In the genomic region with DNA sequence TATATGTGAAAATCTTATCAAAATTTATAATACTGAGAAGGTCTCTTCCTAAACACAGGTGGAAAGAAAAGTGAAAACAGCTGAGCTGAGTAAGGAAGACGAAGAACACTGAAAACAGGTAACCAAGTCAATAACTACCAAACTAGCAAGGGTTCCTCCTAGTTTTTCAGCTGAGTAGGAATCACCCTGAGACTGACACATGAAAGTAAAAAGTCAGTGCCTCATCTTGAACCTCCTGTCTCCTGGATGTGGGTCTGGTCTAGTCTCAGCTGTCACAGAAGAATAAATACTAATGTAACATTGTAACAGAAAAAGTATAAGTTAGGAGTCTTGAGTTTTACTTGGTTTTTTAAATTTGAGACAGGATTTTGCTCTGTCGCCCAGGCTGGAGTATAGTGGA, we compare ENCODE assay signal across 28 cellular contexts.
DNase-seq lines count a peak whose midpoint lies in the region; ATAC-seq, FAIRE-seq and TF ChIP-seq lines count a peak whose summit lies in the region.
"Had no signal": no experiment of that assay in that cellular context is flagged by ENCODE, and none has a peak within 500 bp of the region (broad histone marks: within the 10 kb centered on the region; RNA-seq: fewer than 3 reads in every experiment).

No MANE protein-coding gene starts in this region.

- H3K9me3 ChIP-seq in psoas muscle: no peaks in the 10 kb centered on the region
- H3K9me3 ChIP-seq: pancreas, right lobe of liver, SJCRH30, upper lobe of left lung had no signal

- H3K27ac ChIP-seq in psoas muscle: peak overlapping the region; percentile 75
- H3K27ac ChIP-seq: pancreas, right lobe of liver, SJCRH30 had no signal

- intact Hi-C loops in activated B cell treated with CpG ODN at 0.5 μM for 24 hours (cut with micrococcal nuclease) (loop anchor here (1.0 kb wide), 1 partner anchor 8 kb away; no protein-coding TSS in a partner anchor), psoas muscle (cut with DNase I) (no loop called here)

- ATAC-seq in GM19468 (IDR thresholded peaks at IDR 0.05; ENCODE audit: extremely low read depth, unreplicated experiment) (peak; percentile 28), activated B cell treated with CpG ODN at 0.5 μM for 24 hours (ENCODE audit: low read depth) (peak; percentile 16), psoas muscle (peak in 1 of 4 donors; percentile 2)
- ATAC-seq: activated naive CD8-positive, alpha-beta T cell treated with anti-CD3 and anti-CD28 coated beads, Interleukin-2, amount 50 U/mL, for 24 hours; effector memory CD8-positive, alpha-beta T cell; esophagus mucosa; HCT116; Panc1 had no signal

- POLR2A ChIA-PET in activated B cell treated with CpG ODN at 0.5 μM for 24 hours (lab: Charles Lee): interaction anchor here (1.1 to 1.2 kb wide), 2 partner anchors 24 to 58 kb away, joined by 3 to 4 read pairs; no protein-coding TSS in a partner anchor

- H3K4me1 Mint-ChIP-seq in activated B cell treated with CpG ODN at 0.5 μM for 24 hours: peaks cover 32% of the 10 kb centered on the region
- no peaks in the 10 kb centered on the region for H3K4me1 Mint-ChIP-seq in T-helper 2 cell treated with Interferon-gamma antibody and Interleukin-4, amounts not matched to agents 5 μg/mL and 100 μg/mL, for 36 hours (ENCODE audit: low read depth)
- H3K4me1 Mint-ChIP-seq: nephron had no signal

- no peaks in the 10 kb centered on the region for H3K27me3 Mint-ChIP-seq in activated B cell treated with CpG ODN at 0.5 μM for 24 hours
- H3K27me3 Mint-ChIP-seq in T-helper 2 cell treated with Interferon-gamma antibody and Interleukin-4, amounts not matched to agents 5 μg/mL and 100 μg/mL, for 36 hours (ENCODE audit: low read depth): peaks cover 25% of the 10 kb centered on the region
- H3K27me3 Mint-ChIP-seq: brain had no signal

- peak; percentile 62 for FAIRE-seq in GM18507 (lab: Jason Lieb, UNC)
- FAIRE-seq: pancreas had no signal

- CTCF ChIA-PET in activated B cell treated with CpG ODN at 0.5 μM for 24 hours (lab: Charles Lee): interaction anchor here (1.2 kb wide), 1 partner anchor 29 kb away, joined by 3 read pairs; no protein-coding TSS in a partner anchor

- WGBS in psoas muscle, 3 donors: 85 to 89% (median 86%) methylated on average over 2 of the region's 2 CpGs

- H3K36me3 ChIP-seq in psoas muscle (ENCODE audit: insufficient read depth in 1 of 2, low read depth in 1 of 2): peaks cover 4 to 54% of the 10 kb centered on the region in 2 donors
- H3K36me3 ChIP-seq: pancreas, right lobe of liver had no signal

- no peak for TF ChIP-seq CTCF in activated B cell treated with CpG ODN at 0.5 μM for 24 hours (IDR thresholded peaks at IDR 0.05)
- TF ChIP-seq CTCF in psoas muscle (IDR thresholded peaks at IDR 0.05): no peak

- peak overlapping the region; percentile 70 for H3K27ac Mint-ChIP-seq in activated B cell treated with CpG ODN at 0.5 μM for 24 hours
- H3K27ac Mint-ChIP-seq in T-helper 2 cell treated with Interferon-gamma antibody and Interleukin-4, amounts not matched to agents 5 μg/mL and 100 μg/mL, for 36 hours: no peak overlapping the region
- H3K27ac Mint-ChIP-seq: activated naive CD8-positive, alpha-beta T cell treated with anti-CD3 and anti-CD28 coated beads, Interleukin-2, amount 50 U/mL, for 24 hours; CD4-positive, alpha-beta memory T cell; effector memory CD8-positive, alpha-beta T cell; nephron had no signal

- H3K4me3 ChIP-seq in psoas muscle: no peak overlapping the region
- H3K4me3 ChIP-seq: pancreas, right lobe of liver, SJCRH30, upper lobe of left lung had no signal

- peaks cover 72% of the 10 kb centered on the region for H3K36me3 Mint-ChIP-seq in activated B cell treated with CpG ODN at 0.5 μM for 24 hours (ENCODE audit: low read depth)
- H3K36me3 Mint-ChIP-seq in T-helper 2 cell treated with Interferon-gamma antibody and Interleukin-4, amounts not matched to agents 5 μg/mL and 100 μg/mL, for 36 hours (ENCODE audit: low read depth): no peaks in the 10 kb centered on the region
- H3K36me3 Mint-ChIP-seq: CD4-positive, alpha-beta memory T cell had no signal

- H3K9me3 Mint-ChIP-seq in activated B cell treated with CpG ODN at 0.5 μM for 24 hours: no peaks in the 10 kb centered on the region
- H3K9me3 Mint-ChIP-seq in T-helper 2 cell treated with Interferon-gamma antibody and Interleukin-4, amounts not matched to agents 5 μg/mL and 100 μg/mL, for 36 hours: no peaks in the 10 kb centered on the region
- H3K9me3 Mint-ChIP-seq: activated naive CD8-positive, alpha-beta T cell treated with anti-CD3 and anti-CD28 coated beads, Interleukin-2, amount 50 U/mL, for 24 hours; brain; effector memory CD8-positive, alpha-beta T cell; nephron had no signal

- no peak overlapping the region for H3K4me3 Mint-ChIP-seq in activated B cell treated with CpG ODN at 0.5 μM for 24 hours
- H3K4me3 Mint-ChIP-seq in T-helper 2 cell treated with Interferon-gamma antibody and Interleukin-4, amounts not matched to agents 5 μg/mL and 100 μg/mL, for 36 hours: no peak overlapping the region
- H3K4me3 Mint-ChIP-seq: activated naive CD8-positive, alpha-beta T cell treated with anti-CD3 and anti-CD28 coated beads, Interleukin-2, amount 50 U/mL, for 24 hours; brain; CD4-positive, alpha-beta memory T cell; effector memory CD8-positive, alpha-beta T cell; nephron had no signal

- H3K4me1 ChIP-seq in psoas muscle: peaks cover 24% of the 10 kb centered on the region
- H3K4me1 ChIP-seq: pancreas, right lobe of liver, SJCRH30, upper lobe of left lung had no signal

- no peaks in the 10 kb centered on the region for H3K27me3 ChIP-seq in psoas muscle (ENCODE audit: insufficient read depth in 3 of 3, low read length in 2 of 3)
- H3K27me3 ChIP-seq: pancreas, right lobe of liver, SJCRH30, upper lobe of left lung had no signal

- DNase-seq in GM18507 (ENCODE audit: extremely low spot score, insufficient read length, low read depth) (no peak), activated B cell treated with CpG ODN at 0.5 μM for 24 hours (no peak), psoas muscle (no peak), NCI-H82 treated with DMSO at 0.1 percent for 48 hours (lab: John Stamatoyannopoulos, UW; ENCODE audit: unreplicated experiment) (no peak), HUDEP-2 (lab: John Stamatoyannopoulos, UW; ENCODE audit: unreplicated experiment in 76 of 76) (no peak)
- DNase-seq in T-helper 2 cell treated with Interferon-gamma antibody and Interleukin-4, amounts not matched to agents 5 μg/mL and 100 μg/mL, for 36 hours (ENCODE audit: low spot score): no peak
- no peak for DNase-seq in activated T-cell treated with anti-CD3 and anti-CD28 coated beads, Interleukin-2, amount 50 U/mL, for 1 hour
- DNase-seq: activated CD4-positive, CD25-positive, alpha-beta regulatory T cell treated with anti-CD3 and anti-CD28 coated beads, Interleukin-2, amount 50 U/mL, for 72 hours; activated gamma-delta T cell treated with Interleukin-2 at 50 U/mL for 16 hours; activated naive CD8-positive, alpha-beta T cell treated with anti-CD3 and anti-CD28 coated beads, Interleukin-2, amount 50 U/mL, for 24 hours; CD4-positive, alpha-beta memory T cell; DMS 273 treated with DMSO at 0.1 percent for 48 hours; effector memory CD8-positive, alpha-beta T cell; foreskin melanocyte; KG1; NCI-H1436 treated with DMSO at 0.1 percent for 48 hours; NCI-H2107; NK-92 treated with Interleukin-12 subunit alpha and Interleukin-12 subunit beta, amount 100 ng/mL, for 24 hours; pancreas; right lobe of liver; SJCRH30; upper lobe of left lung had no signal
